In the genomic region with DNA sequence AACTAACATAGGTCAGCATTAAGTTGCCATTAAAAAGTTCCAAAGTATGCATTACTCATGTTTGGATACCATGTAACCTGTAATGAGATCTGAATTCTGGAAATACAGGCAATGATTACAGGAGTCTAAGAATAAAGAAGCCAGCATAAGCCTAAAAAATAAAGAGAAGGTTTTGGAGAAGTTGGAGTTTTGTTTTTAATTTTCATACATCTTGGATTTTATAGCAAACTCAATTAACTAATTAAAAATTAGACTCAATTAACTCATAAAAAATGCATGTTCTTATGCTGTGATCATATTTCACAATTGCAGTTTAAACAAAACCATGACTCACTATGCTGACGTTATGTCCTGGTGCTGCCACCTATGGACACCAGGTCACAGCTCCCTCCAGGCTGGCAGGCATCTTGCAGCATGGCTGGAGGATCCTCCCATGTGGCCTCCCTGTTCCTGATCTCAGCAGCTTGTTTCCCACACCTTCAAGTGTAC, we compare ENCODE assay signal across 1 cellular context.
TF ChIP-seq lines count a peak whose summit lies in the region.

No MANE protein-coding gene starts in this region.

TF ChIP-seq in HEK293, 187 proteins besides CTCF, POLR2A, EP300 and RAD21 (continued from another document):
- TF ChIP-seq ZNF138 (tag by site-specific recombination; IDR thresholded peaks at IDR 0.05; ENCODE audit: borderline replicate concordance) (no peak), TRIM28 (IDR thresholded peaks at IDR 0.05; ENCODE audit: borderline replicate concordance, low read length) (no peak), BCL11A (tag by site-specific recombination; IDR thresholded peaks at IDR 0.05; ENCODE audit: low read depth) (peak; percentile 68; the same call in 1 of the 2 replicates), ZNF548 (tag by site-specific recombination; IDR thresholded peaks at IDR 0.05) (no peak), ZNF473 (tag by site-specific recombination; IDR thresholded peaks at IDR 0.05) (no peak), ZNF302 (tag by site-specific recombination; IDR thresholded peaks at IDR 0.05; ENCODE audit: low read depth) (no peak), SETDB1 (IDR thresholded peaks at IDR 0.05; ENCODE audit: insufficient read length, low read length) (no peak), ZNF76 (tag by site-specific recombination; IDR thresholded peaks at IDR 0.05; ENCODE audit: borderline replicate concordance, low read depth) (peak; percentile 34; the same call in 1 of the 2 replicates), ZNF549 (tag by site-specific recombination; IDR thresholded peaks at IDR 0.05) (no peak), ZEB2 (tag by site-specific recombination; IDR thresholded peaks at IDR 0.05) (no peak), ZNF830 (tag by site-specific recombination; IDR thresholded peaks at IDR 0.05; ENCODE audit: low read depth) (no peak), ZNF560 (tag by site-specific recombination; IDR thresholded peaks at IDR 0.05; ENCODE audit: borderline replicate concordance) (no peak), YY2 (tag by site-specific recombination; IDR thresholded peaks at IDR 0.05) (no peak), ZNF394 (tag by site-specific recombination; IDR thresholded peaks at IDR 0.05; ENCODE audit: borderline replicate concordance) (peak; percentile 31; the same call in 1 of the 2 replicates), ZNF16 (tag by site-specific recombination; IDR thresholded peaks at IDR 0.05; ENCODE audit: low read depth) (no peak), ZNF292 (tag by site-specific recombination; IDR thresholded peaks at IDR 0.05; ENCODE audit: borderline replicate concordance, low read depth) (no peak), SCRT1 (tag by site-specific recombination; IDR thresholded peaks at IDR 0.05; ENCODE audit: borderline replicate concordance) (no peak), OVOL3 (tag by site-specific recombination; IDR thresholded peaks at IDR 0.05) (no peak), ZNF433 (tag by site-specific recombination; IDR thresholded peaks at IDR 0.05; ENCODE audit: low read depth) (no peak), ZNF23 (tag by site-specific recombination; IDR thresholded peaks at IDR 0.05; ENCODE audit: borderline replicate concordance) (no peak), ZNF391 (tag by site-specific recombination; IDR thresholded peaks at IDR 0.05; ENCODE audit: borderline replicate concordance, low read depth) (no peak), SCRT2 (tag by site-specific recombination; IDR thresholded peaks at IDR 0.05) (no peak; the same call in 1 of the 2 replicates), ZNF670 (tag by site-specific recombination; IDR thresholded peaks at IDR 0.05; ENCODE audit: low read depth) (no peak), ZNF664 (tag by site-specific recombination; IDR thresholded peaks at IDR 0.05) (no peak), ZNF785 (tag by site-specific recombination; IDR thresholded peaks at IDR 0.05) (no peak), ZNF514 (tag by site-specific recombination; IDR thresholded peaks at IDR 0.05) (no peak), EGR2 (tag by site-specific recombination; IDR thresholded peaks at IDR 0.05; ENCODE audit: low read depth) (no peak), ZNF366 (tag by site-specific recombination; conservative IDR thresholded peaks at IDR 0.05) (peak; percentile 63; the same call in 1 of the 2 replicates), ZNF24 (tag by site-specific recombination; IDR thresholded peaks at IDR 0.05) (no peak), ZNF211 (tag by site-specific recombination; IDR thresholded peaks at IDR 0.05; ENCODE audit: low read depth) (no peak), GLI2 (tag by site-specific recombination; IDR thresholded peaks at IDR 0.05; ENCODE audit: borderline replicate concordance, low read depth) (no peak), ZBTB20 (tag by site-specific recombination; IDR thresholded peaks at IDR 0.05) (no peak), GLIS1 (tag by site-specific recombination; IDR thresholded peaks at IDR 0.05) (no peak)
- TF ChIP-seq, protein P1, sequence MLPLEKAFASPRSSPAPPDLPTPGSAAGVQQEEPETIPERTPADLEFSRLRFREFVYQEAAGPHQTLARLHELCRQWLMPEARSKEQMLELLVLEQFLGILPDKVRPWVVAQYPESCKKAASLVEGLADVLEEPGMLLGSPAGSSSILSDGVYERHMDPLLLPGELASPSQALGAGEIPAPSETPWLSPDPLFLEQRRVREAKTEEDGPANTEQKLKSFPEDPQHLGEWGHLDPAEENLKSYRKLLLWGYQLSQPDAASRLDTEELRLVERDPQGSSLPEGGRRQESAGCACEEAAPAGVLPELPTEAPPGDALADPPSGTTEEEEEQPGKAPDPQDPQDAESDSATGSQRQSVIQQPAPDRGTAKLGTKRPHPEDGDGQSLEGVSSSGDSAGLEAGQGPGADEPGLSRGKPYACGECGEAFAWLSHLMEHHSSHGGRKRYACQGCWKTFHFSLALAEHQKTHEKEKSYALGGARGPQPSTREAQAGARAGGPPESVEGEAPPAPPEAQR (tag by site-specific recombination; IDR thresholded peaks at IDR 0.05), result no peak
- TF ChIP-seq, protein P2, sequence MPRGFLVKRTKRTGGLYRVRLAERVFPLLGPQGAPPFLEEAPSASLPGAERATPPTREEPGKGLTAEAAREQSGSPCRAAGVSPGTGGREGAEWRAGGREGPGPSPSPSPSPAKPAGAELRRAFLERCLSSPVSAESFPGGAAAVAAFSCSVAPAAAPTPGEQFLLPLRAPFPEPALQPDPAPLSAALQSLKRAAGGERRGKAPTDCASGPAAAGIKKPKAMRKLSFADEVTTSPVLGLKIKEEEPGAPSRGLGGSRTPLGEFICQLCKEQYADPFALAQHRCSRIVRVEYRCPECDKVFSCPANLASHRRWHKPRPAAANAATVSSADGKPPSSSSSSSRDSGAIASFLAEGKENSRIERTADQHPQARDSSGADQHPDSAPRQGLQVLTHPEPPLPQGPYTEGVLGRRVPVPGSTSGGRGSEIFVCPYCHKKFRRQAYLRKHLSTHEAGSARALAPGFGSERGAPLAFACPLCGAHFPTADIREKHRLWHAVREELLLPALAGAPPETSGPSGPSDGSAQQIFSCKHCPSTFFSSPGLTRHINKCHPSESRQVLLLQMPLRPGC (tag by site-specific recombination; IDR thresholded peaks at IDR 0.05), result peak; percentile 58; the same call in 1 of the 2 replicates
- TF ChIP-seq, protein P3, sequence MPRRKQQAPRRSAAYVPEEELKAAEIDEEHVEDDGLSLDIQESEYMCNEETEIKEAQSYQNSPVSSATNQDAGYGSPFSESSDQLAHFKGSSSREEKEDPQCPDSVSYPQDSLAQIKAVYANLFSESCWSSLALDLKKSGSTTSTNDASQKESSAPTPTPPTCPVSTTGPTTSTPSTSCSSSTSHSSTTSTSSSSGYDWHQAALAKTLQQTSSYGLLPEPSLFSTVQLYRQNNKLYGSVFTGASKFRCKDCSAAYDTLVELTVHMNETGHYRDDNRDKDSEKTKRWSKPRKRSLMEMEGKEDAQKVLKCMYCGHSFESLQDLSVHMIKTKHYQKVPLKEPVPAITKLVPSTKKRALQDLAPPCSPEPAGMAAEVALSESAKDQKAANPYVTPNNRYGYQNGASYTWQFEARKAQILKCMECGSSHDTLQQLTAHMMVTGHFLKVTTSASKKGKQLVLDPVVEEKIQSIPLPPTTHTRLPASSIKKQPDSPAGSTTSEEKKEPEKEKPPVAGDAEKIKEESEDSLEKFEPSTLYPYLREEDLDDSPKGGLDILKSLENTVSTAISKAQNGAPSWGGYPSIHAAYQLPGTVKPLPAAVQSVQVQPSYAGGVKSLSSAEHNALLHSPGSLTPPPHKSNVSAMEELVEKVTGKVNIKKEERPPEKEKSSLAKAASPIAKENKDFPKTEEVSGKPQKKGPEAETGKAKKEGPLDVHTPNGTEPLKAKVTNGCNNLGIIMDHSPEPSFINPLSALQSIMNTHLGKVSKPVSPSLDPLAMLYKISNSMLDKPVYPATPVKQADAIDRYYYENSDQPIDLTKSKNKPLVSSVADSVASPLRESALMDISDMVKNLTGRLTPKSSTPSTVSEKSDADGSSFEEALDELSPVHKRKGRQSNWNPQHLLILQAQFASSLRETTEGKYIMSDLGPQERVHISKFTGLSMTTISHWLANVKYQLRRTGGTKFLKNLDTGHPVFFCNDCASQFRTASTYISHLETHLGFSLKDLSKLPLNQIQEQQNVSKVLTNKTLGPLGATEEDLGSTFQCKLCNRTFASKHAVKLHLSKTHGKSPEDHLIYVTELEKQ (tag by site-specific recombination; IDR thresholded peaks at IDR 0.05; ENCODE audit: borderline replicate concordance), result no peak
- TF ChIP-seq, protein P4, sequence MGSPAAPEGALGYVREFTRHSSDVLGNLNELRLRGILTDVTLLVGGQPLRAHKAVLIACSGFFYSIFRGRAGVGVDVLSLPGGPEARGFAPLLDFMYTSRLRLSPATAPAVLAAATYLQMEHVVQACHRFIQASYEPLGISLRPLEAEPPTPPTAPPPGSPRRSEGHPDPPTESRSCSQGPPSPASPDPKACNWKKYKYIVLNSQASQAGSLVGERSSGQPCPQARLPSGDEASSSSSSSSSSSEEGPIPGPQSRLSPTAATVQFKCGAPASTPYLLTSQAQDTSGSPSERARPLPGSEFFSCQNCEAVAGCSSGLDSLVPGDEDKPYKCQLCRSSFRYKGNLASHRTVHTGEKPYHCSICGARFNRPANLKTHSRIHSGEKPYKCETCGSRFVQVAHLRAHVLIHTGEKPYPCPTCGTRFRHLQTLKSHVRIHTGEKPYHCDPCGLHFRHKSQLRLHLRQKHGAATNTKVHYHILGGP (tag by site-specific recombination; IDR thresholded peaks at IDR 0.05), result no peak
- TF ChIP-seq, protein P5, sequence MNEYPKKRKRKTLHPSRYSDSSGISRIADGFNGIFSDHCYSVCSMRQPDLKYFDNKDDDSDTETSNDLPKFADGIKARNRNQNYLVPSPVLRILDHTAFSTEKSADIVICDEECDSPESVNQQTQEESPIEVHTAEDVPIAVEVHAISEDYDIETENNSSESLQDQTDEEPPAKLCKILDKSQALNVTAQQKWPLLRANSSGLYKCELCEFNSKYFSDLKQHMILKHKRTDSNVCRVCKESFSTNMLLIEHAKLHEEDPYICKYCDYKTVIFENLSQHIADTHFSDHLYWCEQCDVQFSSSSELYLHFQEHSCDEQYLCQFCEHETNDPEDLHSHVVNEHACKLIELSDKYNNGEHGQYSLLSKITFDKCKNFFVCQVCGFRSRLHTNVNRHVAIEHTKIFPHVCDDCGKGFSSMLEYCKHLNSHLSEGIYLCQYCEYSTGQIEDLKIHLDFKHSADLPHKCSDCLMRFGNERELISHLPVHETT (tag by site-specific recombination; IDR thresholded peaks at IDR 0.05), result peak; percentile 77
- TF ChIP-seq, protein P6, sequence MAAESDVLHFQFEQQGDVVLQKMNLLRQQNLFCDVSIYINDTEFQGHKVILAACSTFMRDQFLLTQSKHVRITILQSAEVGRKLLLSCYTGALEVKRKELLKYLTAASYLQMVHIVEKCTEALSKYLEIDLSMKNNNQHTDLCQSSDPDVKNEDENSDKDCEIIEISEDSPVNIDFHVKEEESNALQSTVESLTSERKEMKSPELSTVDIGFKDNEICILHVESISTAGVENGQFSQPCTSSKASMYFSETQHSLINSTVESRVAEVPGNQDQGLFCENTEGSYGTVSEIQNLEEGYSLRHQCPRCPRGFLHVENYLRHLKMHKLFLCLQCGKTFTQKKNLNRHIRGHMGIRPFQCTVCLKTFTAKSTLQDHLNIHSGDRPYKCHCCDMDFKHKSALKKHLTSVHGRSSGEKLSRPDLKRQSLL (tag by site-specific recombination; IDR thresholded peaks at IDR 0.05), result no peak
- TF ChIP-seq, protein P7, sequence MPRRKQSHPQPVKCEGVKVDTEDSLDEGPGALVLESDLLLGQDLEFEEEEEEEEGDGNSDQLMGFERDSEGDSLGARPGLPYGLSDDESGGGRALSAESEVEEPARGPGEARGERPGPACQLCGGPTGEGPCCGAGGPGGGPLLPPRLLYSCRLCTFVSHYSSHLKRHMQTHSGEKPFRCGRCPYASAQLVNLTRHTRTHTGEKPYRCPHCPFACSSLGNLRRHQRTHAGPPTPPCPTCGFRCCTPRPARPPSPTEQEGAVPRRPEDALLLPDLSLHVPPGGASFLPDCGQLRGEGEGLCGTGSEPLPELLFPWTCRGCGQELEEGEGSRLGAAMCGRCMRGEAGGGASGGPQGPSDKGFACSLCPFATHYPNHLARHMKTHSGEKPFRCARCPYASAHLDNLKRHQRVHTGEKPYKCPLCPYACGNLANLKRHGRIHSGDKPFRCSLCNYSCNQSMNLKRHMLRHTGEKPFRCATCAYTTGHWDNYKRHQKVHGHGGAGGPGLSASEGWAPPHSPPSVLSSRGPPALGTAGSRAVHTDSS (tag by site-specific recombination; IDR thresholded peaks at IDR 0.05), result no peak
- TF ChIP-seq, protein P8, sequence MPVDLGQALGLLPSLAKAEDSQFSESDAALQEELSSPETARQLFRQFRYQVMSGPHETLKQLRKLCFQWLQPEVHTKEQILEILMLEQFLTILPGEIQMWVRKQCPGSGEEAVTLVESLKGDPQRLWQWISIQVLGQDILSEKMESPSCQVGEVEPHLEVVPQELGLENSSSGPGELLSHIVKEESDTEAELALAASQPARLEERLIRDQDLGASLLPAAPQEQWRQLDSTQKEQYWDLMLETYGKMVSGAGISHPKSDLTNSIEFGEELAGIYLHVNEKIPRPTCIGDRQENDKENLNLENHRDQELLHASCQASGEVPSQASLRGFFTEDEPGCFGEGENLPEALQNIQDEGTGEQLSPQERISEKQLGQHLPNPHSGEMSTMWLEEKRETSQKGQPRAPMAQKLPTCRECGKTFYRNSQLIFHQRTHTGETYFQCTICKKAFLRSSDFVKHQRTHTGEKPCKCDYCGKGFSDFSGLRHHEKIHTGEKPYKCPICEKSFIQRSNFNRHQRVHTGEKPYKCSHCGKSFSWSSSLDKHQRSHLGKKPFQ (tag by site-specific recombination; IDR thresholded peaks at IDR 0.05), result no peak
- TF ChIP-seq, protein P9, sequence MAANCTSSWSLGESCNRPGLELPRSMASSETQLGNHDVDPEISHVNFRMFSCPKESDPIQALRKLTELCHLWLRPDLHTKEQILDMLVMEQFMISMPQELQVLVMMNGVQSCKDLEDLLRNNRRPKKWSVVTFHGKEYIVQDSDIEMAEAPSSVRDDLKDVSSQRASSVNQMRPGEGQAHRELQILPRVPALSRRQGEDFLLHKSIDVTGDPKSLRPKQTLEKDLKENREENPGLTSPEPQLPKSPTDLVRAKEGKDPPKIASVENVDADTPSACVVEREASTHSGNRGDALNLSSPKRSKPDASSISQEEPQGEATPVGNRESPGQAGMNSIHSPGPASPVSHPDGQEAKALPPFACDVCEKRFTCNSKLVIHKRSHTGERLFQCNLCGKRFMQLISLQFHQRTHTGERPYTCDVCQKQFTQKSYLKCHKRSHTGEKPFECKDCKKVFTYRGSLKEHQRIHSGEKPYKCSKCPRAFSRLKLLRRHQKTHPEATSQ (tag by site-specific recombination; IDR thresholded peaks at IDR 0.05), result no peak
